ENCODE assay signal across 8 cellular contexts in the genomic region with DNA sequence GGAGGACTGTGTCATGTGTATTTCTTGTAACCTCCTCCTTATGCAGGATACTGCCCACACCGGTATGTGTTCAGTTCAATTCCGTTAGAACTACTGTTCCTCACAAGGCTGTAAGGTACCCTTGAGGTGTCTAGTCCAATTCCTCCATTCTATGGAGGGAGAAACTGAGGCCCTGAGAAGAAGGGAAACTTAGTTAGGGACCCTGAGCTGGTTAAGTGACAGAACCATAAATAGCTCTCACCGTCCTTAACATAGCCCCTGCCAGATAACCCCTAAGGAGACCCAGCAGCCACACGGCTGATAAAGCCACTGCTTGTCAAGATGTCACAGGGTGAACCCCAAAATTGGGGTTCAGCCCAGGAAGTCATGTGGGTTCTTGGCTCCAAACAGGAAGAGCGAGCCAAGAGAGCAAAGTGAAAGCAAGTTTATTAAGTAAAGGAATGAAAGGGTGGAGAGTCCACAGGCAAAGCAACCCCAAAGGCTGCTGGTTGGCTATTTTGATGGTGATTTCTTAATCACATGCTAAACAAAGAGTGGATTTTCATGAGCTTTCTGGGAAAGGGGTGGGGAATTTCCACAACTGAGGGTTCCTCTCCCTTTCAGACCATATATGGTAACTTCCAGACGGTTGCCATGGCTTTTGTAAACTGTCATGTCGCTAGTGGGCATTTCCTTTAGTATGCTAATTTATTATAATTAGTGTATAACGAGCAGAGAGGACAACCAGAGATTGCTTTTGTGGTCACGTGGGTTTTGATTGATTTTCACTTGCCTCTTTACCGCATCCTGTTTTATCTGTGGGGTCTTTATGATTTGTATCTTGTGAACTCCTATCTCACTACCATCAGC.
DNase-seq lines count a peak whose midpoint lies in the region; ATAC-seq lines count a peak whose summit lies in the region.

No MANE protein-coding gene starts in this region.

- no peaks in the 10 kb centered on the region for H4K20me1 ChIP-seq in BLaER1

- peaks cover 48% of the 10 kb centered on the region for H3K4me1 ChIP-seq in BLaER1

- H3K27ac ChIP-seq in BLaER1: no peak overlapping the region
- H3K27ac ChIP-seq in substantia nigra (ENCODE audit: low read depth, low read length, poor library complexity, severe bottlenecking): peak overlapping the region; percentile 99

- H3K9ac ChIP-seq in BLaER1: no peak overlapping the region

- no peaks in the 10 kb centered on the region for H3K9me3 ChIP-seq in BLaER1

- peak overlapping the region; percentile 18; the same call in 1 of the 2 replicates for H3K4me3 ChIP-seq in BLaER1

- DNase-seq in activated CD8-positive, alpha-beta memory T cell treated with anti-CD3 and anti-CD28 coated beads for 48 hours (ENCODE audit: low read depth in 2 of 3, low spot score in 2 of 3): peak in 2 of 3 experiments; percentile 3 to 4
- DNase-seq in naive B cell: peak; percentile 65
- peak in 39 of 49 donors; percentile 17 to 90 (median 60) for DNase-seq in substantia nigra (lab: John Stamatoyannopoulos, UW)
- DNase-seq in ecto neural progenitor cell (ENCODE audit: low spot score): no peak

- H3K27me3 Mint-ChIP-seq in naive B cell: no peaks in the 10 kb centered on the region

- peak; percentile 62 for ATAC-seq in GM19438 (IDR thresholded peaks at IDR 0.05; ENCODE audit: low read depth, unreplicated experiment)
- ATAC-seq in HG03571 (IDR thresholded peaks at IDR 0.05; ENCODE audit: unreplicated experiment): peak; percentile 58
- ATAC-seq in esophagus mucosa: peak; percentile 88
- ATAC-seq in naive B cell (ENCODE audit: low read depth in 2 of 2): peak; percentile 87 to 90

- H3K4me1 Mint-ChIP-seq in naive B cell: peaks cover 29 to 44% (median 35%) of the 10 kb centered on the region in 3 donors

- peak overlapping the region; percentile 76 to 97 (median 94) for H3K4me3 Mint-ChIP-seq in naive B cell

- no peaks in the 10 kb centered on the region for H3K27me3 ChIP-seq in BLaER1

- H3K36me3 Mint-ChIP-seq in naive B cell: no peaks in the 10 kb centered on the region

- H3K4me2 ChIP-seq in BLaER1: peak overlapping the region; percentile 67

- H3K27ac Mint-ChIP-seq in naive B cell: peak overlapping the region; percentile 94 to 99 (median 98)

- H3K9me3 Mint-ChIP-seq in naive B cell: peaks cover 0 to 3% (median 0%) of the 10 kb centered on the region in 7 donors

- H3K36me3 ChIP-seq in BLaER1: no peaks in the 10 kb centered on the region
